9 cellular contexts compared by ENCODE assay signal in the genomic region with DNA sequence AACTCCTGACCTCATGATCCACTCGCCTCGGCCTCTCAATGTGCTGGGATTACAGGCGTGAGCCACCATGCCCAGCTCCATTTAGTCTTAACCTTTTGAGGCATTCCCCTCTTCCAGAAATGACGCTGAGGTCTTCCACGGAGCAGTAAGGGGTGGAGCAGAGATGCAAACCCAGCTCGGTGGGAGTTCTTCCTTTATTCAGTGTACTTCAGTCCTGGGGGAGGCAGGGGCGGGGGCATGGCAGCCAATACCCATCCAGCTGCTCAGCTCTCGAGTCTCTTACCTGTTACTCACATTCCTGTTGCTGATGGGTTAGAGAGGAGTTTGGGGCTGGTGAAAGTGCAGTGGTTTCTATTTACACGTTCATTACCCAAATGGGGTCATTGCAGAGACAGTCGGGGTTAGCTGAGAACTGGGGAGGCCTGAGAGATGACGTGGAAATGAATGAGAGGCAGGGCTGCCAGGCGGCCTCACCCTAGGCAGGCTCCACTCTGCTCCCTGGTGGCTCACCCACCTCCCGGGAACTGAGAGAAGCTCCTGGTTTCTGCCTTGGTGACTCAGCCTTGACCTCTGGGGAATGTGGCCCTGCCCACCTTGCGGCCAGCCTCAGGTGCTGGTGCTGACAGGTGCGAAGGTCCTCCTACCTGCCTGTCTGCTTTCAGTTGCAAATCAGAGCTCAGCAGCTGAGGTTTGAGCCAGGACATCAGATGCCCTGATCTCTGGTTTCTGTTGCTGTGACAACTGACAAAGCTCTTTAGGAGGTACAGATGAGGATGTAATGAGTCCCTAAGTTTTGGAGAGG. TPM values are rescaled to one million over a fixed set of nuclear protein-coding genes. Genes with fewer than 3 reads are reported as not detected.
DNase-seq lines count a peak whose midpoint lies in the region; ATAC-seq and TF ChIP-seq lines count a peak whose summit lies in the region.
"Had no signal": no experiment of that assay in that cellular context is flagged by ENCODE, and none has a peak within 500 bp of the region (broad histone marks: within the 10 kb centered on the region; RNA-seq: fewer than 3 reads in every experiment).

No MANE protein-coding gene starts in this region.

- H3K9me3 Mint-ChIP-seq in activated T-helper 2 cell treated with anti-CD3 and anti-CD28 coated beads, Interferon-gamma antibody, Interleukin-2, Interleukin-4, amounts not matched to agents 10 μg/mL and 5 μg/mL and 100 μg/mL, durations not matched to agents 14 hours and 24 hours and 36 hours = no peaks in the 10 kb centered on the region

- peaks cover 22% of the 10 kb centered on the region; the same call in 1 of the 2 replicates for H3K36me3 ChIP-seq in Panc1 (ENCODE audit: control insufficient read depth, insufficient read depth, low read length)

- H3K9me3 ChIP-seq in Panc1 (ENCODE audit: control insufficient read depth, insufficient read depth, low read depth, low read length) = no peaks in the 10 kb centered on the region

- H3K27me3 Mint-ChIP-seq in activated T-helper 2 cell treated with anti-CD3 and anti-CD28 coated beads, Interferon-gamma antibody, Interleukin-2, Interleukin-4, amounts not matched to agents 10 μg/mL and 5 μg/mL and 100 μg/mL, durations not matched to agents 14 hours and 24 hours and 36 hours (ENCODE audit: low read depth) = no peaks in the 10 kb centered on the region

- H3K36me3 Mint-ChIP-seq in activated T-helper 2 cell treated with anti-CD3 and anti-CD28 coated beads, Interferon-gamma antibody, Interleukin-2, Interleukin-4, amounts not matched to agents 10 μg/mL and 5 μg/mL and 100 μg/mL, durations not matched to agents 14 hours and 24 hours and 36 hours (ENCODE audit: low read depth) = peaks cover 3% of the 10 kb centered on the region

- CTCF ChIA-PET in Panc1 (lab: Charles Lee) = interaction anchor here (0.7 to 1.1 kb wide), 3 partner anchors 148 to 223 kb away, joined by 3 to 4 read pairs (median 3); no protein-coding TSS in a partner anchor

- peaks cover 9% of the 10 kb centered on the region for H3K4me1 ChIP-seq in Panc1 (ENCODE audit: control insufficient read depth, insufficient read depth, low read length)

- no TSS peak for BruUV-seq in Panc1 (replicated peaks; lab: Mats Ljungman, UMichigan)

- no peak for TF ChIP-seq CTCF in Panc1 (IDR thresholded peaks at IDR 0.05)

- H3K4me3 ChIP-seq in Panc1 (ENCODE audit: low read depth in 2 of 2, low read length in 2 of 2) = no peak overlapping the region
- H3K4me3 ChIP-seq: SK-N-MC had no signal

- POLR2A ChIA-PET in Panc1 (lab: Charles Lee) = interaction anchor here (0.6 kb wide), 1 partner anchor 21 kb away, joined by 4 read pairs; no protein-coding TSS in a partner anchor

- no peak overlapping the region for H3K27ac ChIP-seq in Panc1 (ENCODE audit: low read length)
- H3K27ac ChIP-seq: SK-N-MC had no signal

- intact Hi-C loops in Panc1 (cut with micrococcal nuclease; ENCODE audit: unreplicated experiment) = loop anchor here (5.0 kb wide), 1 partner anchor 224 kb away; no protein-coding TSS in a partner anchor
- intact Hi-C loops in activated T-helper 2 cell treated with anti-CD3 and anti-CD28 coated beads, Interferon-gamma antibody, Interleukin-2, Interleukin-4, amounts not matched to agents 10 μg/mL and 5 μg/mL and 100 μg/mL, durations not matched to agents 14 hours and 24 hours and 36 hours (cut with micrococcal nuclease) = no loop called here

- in situ Hi-C loops in Panc1 (cut with HindIII; ENCODE audit: low pct_unique_long_range_greater_than_20kb, low sequenced_read_pairs) = no loop called here

- no peaks in the 10 kb centered on the region for H3K27me3 ChIP-seq in Panc1 (ENCODE audit: control insufficient read depth, insufficient read depth, low read length)

- no peak for DNase-seq in Panc1 (ENCODE audit: low read depth, low spot score)
- peak; percentile 56 for DNase-seq in glomerular visceral epithelial cell (ENCODE audit: extremely low spot score)
- DNase-seq in renal cortical epithelial cell (ENCODE audit: low read depth) = peak; percentile 68
- no peak for DNase-seq in NK-92 treated with Interleukin-12 subunit alpha and Interleukin-12 subunit beta, amount 100 ng/mL, for 24 hours (lab: John Stamatoyannopoulos, UW)
- DNase-seq in activated T-helper 2 cell treated with anti-CD3 and anti-CD28 coated beads, Interferon-gamma antibody, Interleukin-2, Interleukin-4, amounts not matched to agents 10 μg/mL and 5 μg/mL and 100 μg/mL, durations not matched to agents 14 hours and 24 hours and 36 hours (ENCODE audit: low spot score) = no peak
- no peak for DNase-seq in retina

- H3K4me3 Mint-ChIP-seq in activated T-helper 2 cell treated with anti-CD3 and anti-CD28 coated beads, Interferon-gamma antibody, Interleukin-2, Interleukin-4, amounts not matched to agents 10 μg/mL and 5 μg/mL and 100 μg/mL, durations not matched to agents 14 hours and 24 hours and 36 hours (ENCODE audit: low read depth) = no peak overlapping the region

- H3K27ac Mint-ChIP-seq in activated T-helper 2 cell treated with anti-CD3 and anti-CD28 coated beads, Interferon-gamma antibody, Interleukin-2, Interleukin-4, amounts not matched to agents 10 μg/mL and 5 μg/mL and 100 μg/mL, durations not matched to agents 14 hours and 24 hours and 36 hours = no peak overlapping the region

- ATAC-seq in GM19351 (IDR thresholded peaks at IDR 0.05; ENCODE audit: unreplicated experiment) = peak; percentile 35
- ATAC-seq in Panc1 = peak; percentile 79
- ATAC-seq in GM21737 (IDR thresholded peaks at IDR 0.05; ENCODE audit: unreplicated experiment) = no peak

- H3K4me1 Mint-ChIP-seq in activated T-helper 2 cell treated with anti-CD3 and anti-CD28 coated beads, Interferon-gamma antibody, Interleukin-2, Interleukin-4, amounts not matched to agents 10 μg/mL and 5 μg/mL and 100 μg/mL, durations not matched to agents 14 hours and 24 hours and 36 hours (ENCODE audit: low read depth) = peaks cover 5% of the 10 kb centered on the region

RNA-seq across cellular contexts. Expression of a gene that starts 13.4 kb away (rescaled TPM):
- total RNA-seq in Panc1 (2021; ENCODE audit: unreplicated experiment) = 1.8 TPM
- polyA plus RNA-seq in Panc1 (2012; ENCODE audit: insufficient read length) = 1.9 TPM
- 35.1 and 137 TPM in 2 replicates for total RNA-seq in renal cortical epithelial cell
- 0.09 and 0.14 TPM in 2 replicates for total RNA-seq in activated T-helper 2 cell treated with anti-CD3 and anti-CD28 coated beads, Interferon-gamma antibody, Interleukin-2, Interleukin-4, amounts not matched to agents 10 μg/mL and 5 μg/mL and 100 μg/mL, durations not matched to agents 14 hours and 24 hours and 36 hours

Comparison
In these comparisons a context has a peak if more than half of its experiments do, and no peak if none do; other contexts are left out.
1. DNase-seq: peak in glomerular visceral epithelial cell (single experiment) and renal cortical epithelial cell (single experiment); none in Panc1 (single experiment), NK-92 treated with Interleukin-12 subunit alpha and Interleukin-12 subunit beta, amount 100 ng/mL, for 24 hours (single experiment), activated T-helper 2 cell treated with anti-CD3 and anti-CD28 coated beads, Interferon-gamma antibody, Interleukin-2, Interleukin-4, amounts not matched to agents 10 μg/mL and 5 μg/mL and 100 μg/mL, durations not matched to agents 14 hours and 24 hours and 36 hours (single experiment) and retina (single experiment).
2. RNA of a gene that starts 13.4 kb away (total RNA-seq): 35.1 to 137 TPM in renal cortical epithelial cell; 1.8 TPM in Panc1 (single experiment) and 0.09 to 0.14 TPM in activated T-helper 2 cell treated with anti-CD3 and anti-CD28 coated beads, Interferon-gamma antibody, Interleukin-2, Interleukin-4, amounts not matched to agents 10 μg/mL and 5 μg/mL and 100 μg/mL, durations not matched to agents 14 hours and 24 hours and 36 hours; every median in the first group is over 10 times any median in the second.